17 cellular contexts compared by ENCODE assay signal in genomic region chr11:126160345-126161145, GRCh38. TPM values are rescaled to one million over a fixed set of nuclear protein-coding genes. Genes with fewer than 3 reads are reported as not detected.
DNase-seq lines count a peak whose midpoint lies in the region; ATAC-seq lines count a peak whose summit lies in the region.
"Had no signal": no experiment of that assay in that cellular context is flagged by ENCODE, and none has a peak within 500 bp of the region (broad histone marks: within the 10 kb centered on the region; RNA-seq: fewer than 3 reads in every experiment).

No MANE protein-coding gene starts in this region.

- H3K9me3 ChIP-seq in NT2/D1 (ENCODE audit: insufficient read depth, low read length) (no peaks in the 10 kb centered on the region), iPS-20b (ENCODE audit: insufficient read depth, low read depth, low read length) (no peaks in the 10 kb centered on the region), MG63 (no peaks in the 10 kb centered on the region)

- no peak for ATAC-seq in HG02884 (IDR thresholded peaks at IDR 0.05; ENCODE audit: unreplicated experiment)

- no peak overlapping the region for H3K4me3 ChIP-seq in H7 (ENCODE audit: insufficient read depth, low read depth, low read length)
- no peak overlapping the region for H3K4me3 ChIP-seq in NT2/D1 (ENCODE audit: insufficient read length, low read depth)
- H3K4me3 ChIP-seq in iPS-20b (ENCODE audit: low read length): peak overlapping the region; percentile 37; the same call in 1 of the 2 replicates
- no peak overlapping the region for H3K4me3 ChIP-seq in MG63
- H3K4me3 ChIP-seq: PC-9 had no signal

- H3K27me3 ChIP-seq in H7 (ENCODE audit: control insufficient read depth, insufficient read depth, low read length) (peaks cover 4% of the 10 kb centered on the region; the same call in 1 of the 2 replicates), NT2/D1 (ENCODE audit: insufficient read depth, insufficient read length) (peaks cover 15% of the 10 kb centered on the region), iPS-20b (ENCODE audit: insufficient read depth, low read length) (peaks cover 17% of the 10 kb centered on the region), MG63 (no peaks in the 10 kb centered on the region)

- H3K4me1 ChIP-seq in NT2/D1 (ENCODE audit: insufficient read depth, insufficient read length): peaks cover 21% of the 10 kb centered on the region
- peaks cover 17% of the 10 kb centered on the region; the same call in 1 of the 2 replicates for H3K4me1 ChIP-seq in iPS-20b (ENCODE audit: insufficient read depth, low read length)

- no peak overlapping the region for H3K27ac ChIP-seq in iPS-20b (ENCODE audit: low read length)
- H3K27ac ChIP-seq: PC-9 had no signal

- H3K36me3 ChIP-seq in H7 (replicated peaks; ENCODE audit: control insufficient read depth, insufficient read depth, low read length): no peaks in the 10 kb centered on the region
- H3K36me3 ChIP-seq in NT2/D1 (ENCODE audit: insufficient read depth, insufficient read length, low read length): no peaks in the 10 kb centered on the region
- no peaks in the 10 kb centered on the region for H3K36me3 ChIP-seq in iPS-20b (ENCODE audit: insufficient read depth, low read depth, low read length)
- no peaks in the 10 kb centered on the region for H3K36me3 ChIP-seq in MG63

- DNase-seq in H7 (peak; percentile 82), NT2/D1 (ENCODE audit: low read depth, low spot score) (no peak), retina (peak; percentile 59), nucleus accumbens (lab: John Stamatoyannopoulos, UW) (no peak), MG63 (no peak)
- DNase-seq: AML-193; Calu3; CD4-positive, alpha-beta T cell; DMS79; GOT3; NCI-H1417; NCI-H2029; NCI-H510A treated with DMSO at 0.1 percent for 48 hours; PC-9; Right ventricle myocardium superior had no signal

- H3K9ac ChIP-seq in NT2/D1 (ENCODE audit: insufficient read length, low read depth) (peak overlapping the region; percentile 51), iPS-20b (ENCODE audit: low read depth, low read length) (0 out of 2 replicates have a peak overlapping the region, but pooled peaks have one; percentile 32)

RNA-seq across cellular contexts. Expression of gene RPUSD4, which starts 50.9 kb away (rescaled TPM):
- 41.5 and 43.6 TPM in 2 replicates for total RNA-seq in H7 (2014; rRNA removed; shearing (Covaris generic))
- total RNA-seq in MG63 (2014; rRNA removed; shearing (Covaris generic); ENCODE audit: low replicate concordance): 18.8 and 29.0 TPM in 2 replicates

RNA-seq across cellular contexts. Expression of gene FAM118B, which starts 51.0 kb away (rescaled TPM):
- total RNA-seq in H7 (2014; rRNA removed; shearing (Covaris generic)): 50.8 and 53.2 TPM in 2 replicates
- total RNA-seq in MG63 (2014; rRNA removed; shearing (Covaris generic); ENCODE audit: low replicate concordance): 16.9 and 19.8 TPM in 2 replicates

Comparison
In these comparisons a context has a peak if more than half of its experiments do, and no peak if none do; other contexts are left out.
1. DNase-seq: peak in H7 (single experiment) and retina (single experiment); none in NT2/D1 (single experiment), nucleus accumbens (0 of 56) and MG63 (single experiment).